ENCODE assay signal across 12 cellular contexts in the genomic region with DNA sequence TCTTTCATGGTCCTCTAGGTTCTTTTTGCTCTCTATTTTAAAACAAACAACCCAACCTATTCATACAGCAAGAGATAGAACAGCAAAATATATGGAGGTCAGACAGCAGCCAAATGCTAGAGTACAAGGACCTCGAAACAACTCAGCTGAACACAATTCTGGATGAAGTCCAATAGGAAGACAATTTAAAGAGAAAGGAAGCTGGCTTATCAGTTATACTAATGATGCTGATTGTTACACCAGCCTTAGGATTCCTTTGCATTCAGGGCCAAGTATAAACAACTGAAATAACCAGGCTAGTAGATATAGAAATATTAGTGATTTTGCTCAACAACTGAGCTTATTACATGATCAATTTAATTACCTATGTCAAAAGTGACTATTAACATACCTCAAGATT. TPM values are rescaled to one million over a fixed set of nuclear protein-coding genes. Genes with fewer than 3 reads are reported as not detected.
A peak's percentile ranks its signal among the peaks of the same experiment; 100 is the strongest.
DNase-seq lines count a peak whose midpoint lies in the region; TF ChIP-seq lines count a peak whose summit lies in the region.
"Had no signal": no experiment of that assay in that cellular context is flagged by ENCODE, and none has a peak within 500 bp of the region (broad histone marks: within the 10 kb centered on the region; RNA-seq: fewer than 3 reads in every experiment).

No MANE protein-coding gene starts in this region.

- H3K4me1 ChIP-seq in neural progenitor cell, result peaks cover 17% of the 10 kb centered on the region

- H3F3A ChIP-seq in neural progenitor cell (ENCODE audit: low read depth), result peaks cover 29% of the 10 kb centered on the region

- no peak overlapping the region for H3K9ac ChIP-seq in neural progenitor cell

- no peaks in the 10 kb centered on the region for H3K27me3 ChIP-seq in neural progenitor cell

- peaks cover 7% of the 10 kb centered on the region for H3K36me3 Mint-ChIP-seq in T-helper 1 cell treated with Interleukin-12 subunit alpha and Interleukin-12 subunit beta and Interleukin-4 antibody, amounts not matched to agents 30 μg/mL and 1 μg/mL, for 36 hours (ENCODE audit: low read depth)
- H3K36me3 Mint-ChIP-seq in neural progenitor cell (no peaks in the 10 kb centered on the region), Calu3 (ENCODE audit: insufficient read depth, unreplicated experiment) (no peaks in the 10 kb centered on the region)

- H3K4me3 Mint-ChIP-seq in T-helper 1 cell treated with Interleukin-12 subunit alpha and Interleukin-12 subunit beta and Interleukin-4 antibody, amounts not matched to agents 30 μg/mL and 1 μg/mL, for 36 hours, result peak overlapping the region; percentile 2
- H3K4me3 Mint-ChIP-seq in neural progenitor cell (peak overlapping the region; percentile 1), Calu3 (ENCODE audit: low read depth, unreplicated experiment) (no peak overlapping the region)

- peak overlapping the region; percentile 93 for H3K4me2 ChIP-seq in neural progenitor cell

- H3K4me3 ChIP-seq in choroid plexus epithelial cell (ENCODE audit: low read depth, low read length) (no peak overlapping the region), neural progenitor cell (no peak overlapping the region)

- no peaks in the 10 kb centered on the region for H3K9me3 Mint-ChIP-seq in T-helper 1 cell treated with Interleukin-12 subunit alpha and Interleukin-12 subunit beta and Interleukin-4 antibody, amounts not matched to agents 30 μg/mL and 1 μg/mL, for 36 hours
- H3K9me3 Mint-ChIP-seq in neural progenitor cell, result no peaks in the 10 kb centered on the region
- H3K9me3 Mint-ChIP-seq in Calu3 (ENCODE audit: low read depth, unreplicated experiment), result no peaks in the 10 kb centered on the region

- TF ChIP-seq CTCF in choroid plexus epithelial cell (conservative IDR thresholded peaks at IDR 0.05; ENCODE audit: low read depth, low read length) (no peak), neural progenitor cell (IDR thresholded peaks at IDR 0.05) (no peak), Calu3 (IDR thresholded peaks at IDR 0.05; ENCODE audit: unreplicated experiment) (no peak)

- no peaks in the 10 kb centered on the region for H3K27me3 Mint-ChIP-seq in T-helper 1 cell treated with Interleukin-12 subunit alpha and Interleukin-12 subunit beta and Interleukin-4 antibody, amounts not matched to agents 30 μg/mL and 1 μg/mL, for 36 hours (ENCODE audit: low read depth)
- H3K27me3 Mint-ChIP-seq in neural progenitor cell (ENCODE audit: insufficient read depth, low read depth) (no peaks in the 10 kb centered on the region), Calu3 (ENCODE audit: unreplicated experiment) (no peaks in the 10 kb centered on the region)

- H3K4me1 Mint-ChIP-seq in T-helper 1 cell treated with Interleukin-12 subunit alpha and Interleukin-12 subunit beta and Interleukin-4 antibody, amounts not matched to agents 30 μg/mL and 1 μg/mL, for 36 hours (ENCODE audit: low read depth), result peaks cover 28% of the 10 kb centered on the region
- H3K4me1 Mint-ChIP-seq in neural progenitor cell (peaks cover 13% of the 10 kb centered on the region), Calu3 (ENCODE audit: low read depth, unreplicated experiment) (peaks cover 19% of the 10 kb centered on the region)

- H3K79me2 ChIP-seq in neural progenitor cell (ENCODE audit: low read depth), result peaks cover 66% of the 10 kb centered on the region

- no peaks in the 10 kb centered on the region for H3K36me3 ChIP-seq in neural progenitor cell

- no TSS peak for BruUV-seq in Calu3 (replicated peaks; lab: Mats Ljungman, UMichigan)

- no peaks in the 10 kb centered on the region for H4K20me1 ChIP-seq in neural progenitor cell (ENCODE audit: low read depth)

- no peaks in the 10 kb centered on the region for H3K9me3 ChIP-seq in neural progenitor cell (ENCODE audit: low read depth)

- no peak overlapping the region for H3K27ac Mint-ChIP-seq in T-helper 1 cell treated with Interleukin-12 subunit alpha and Interleukin-12 subunit beta and Interleukin-4 antibody, amounts not matched to agents 30 μg/mL and 1 μg/mL, for 36 hours
- H3K27ac Mint-ChIP-seq in neural progenitor cell (no peak overlapping the region), Calu3 (ENCODE audit: unreplicated experiment) (no peak overlapping the region)

- intact Hi-C loops in Calu3 (cut with micrococcal nuclease; ENCODE audit: unreplicated experiment), result no loop called here

- CTCF ChIA-PET in Calu3 (lab: Charles Lee), result interaction anchor here (1.5 kb wide), 1 partner anchor 60 kb away, joined by 5 read pairs; no protein-coding TSS in a partner anchor

- H3K27ac ChIP-seq in neural progenitor cell (no peak overlapping the region), caudate nucleus (ENCODE audit: low read depth, low read length) (no peak overlapping the region)

- no peak overlapping the region for H2AFZ ChIP-seq in neural progenitor cell (replicated peaks)

- DNase-seq in T-helper 1 cell, result no peak
- peak; percentile 3 for DNase-seq in NCI-H446 treated with DMSO at 0.1 percent for 48 hours (lab: John Stamatoyannopoulos, UW)
- peak; percentile 47 for DNase-seq in choroid plexus epithelial cell (ENCODE audit: low read depth)
- no peak for DNase-seq in neural progenitor cell (ENCODE audit: low spot score)
- no peak for DNase-seq in NCI-H1092 (lab: John Stamatoyannopoulos, UW)
- no peak for DNase-seq in caudate nucleus (lab: John Stamatoyannopoulos, UW)
- DNase-seq in Calu3, result no peak
- DNase-seq: activated naive CD4-positive, alpha-beta T cell treated with anti-CD3 and anti-CD28 coated beads, Interleukin-2, amount 50 U/mL, for 16 hours; cortex of kidney; DMS53; kidney glomerular epithelial cell had no signal

RNA-seq across cellular contexts. Expression of gene SSH2, which starts 2.5 kb away (rescaled TPM):
- total RNA-seq in neural progenitor cell (ENCODE audit: low replicate concordance) (12.2 and 13.2 TPM in 2 replicates), Calu3 (2022) (21.9 and 22.9 TPM in 2 replicates)

RNA-seq across cellular contexts. Expression of gene EFCAB5, which starts 13.9 kb away (rescaled TPM):
- total RNA-seq in neural progenitor cell (ENCODE audit: low replicate concordance) (0.09 and 0.71 TPM in 2 replicates), Calu3 (2022) (0.17 and 0.50 TPM in 2 replicates)

Comparison
In these comparisons a context has a peak if more than half of its experiments do, and no peak if none do; other contexts are left out.
1. DNase-seq: peak in NCI-H446 treated with DMSO at 0.1 percent for 48 hours (single experiment) and choroid plexus epithelial cell (single experiment); none in T-helper 1 cell (0 of 5), neural progenitor cell (single experiment), NCI-H1092 (single experiment), caudate nucleus (0 of 61) and Calu3 (single experiment).